Comparison of ENCODE assay signal across 1 cellular context in the genomic region with DNA sequence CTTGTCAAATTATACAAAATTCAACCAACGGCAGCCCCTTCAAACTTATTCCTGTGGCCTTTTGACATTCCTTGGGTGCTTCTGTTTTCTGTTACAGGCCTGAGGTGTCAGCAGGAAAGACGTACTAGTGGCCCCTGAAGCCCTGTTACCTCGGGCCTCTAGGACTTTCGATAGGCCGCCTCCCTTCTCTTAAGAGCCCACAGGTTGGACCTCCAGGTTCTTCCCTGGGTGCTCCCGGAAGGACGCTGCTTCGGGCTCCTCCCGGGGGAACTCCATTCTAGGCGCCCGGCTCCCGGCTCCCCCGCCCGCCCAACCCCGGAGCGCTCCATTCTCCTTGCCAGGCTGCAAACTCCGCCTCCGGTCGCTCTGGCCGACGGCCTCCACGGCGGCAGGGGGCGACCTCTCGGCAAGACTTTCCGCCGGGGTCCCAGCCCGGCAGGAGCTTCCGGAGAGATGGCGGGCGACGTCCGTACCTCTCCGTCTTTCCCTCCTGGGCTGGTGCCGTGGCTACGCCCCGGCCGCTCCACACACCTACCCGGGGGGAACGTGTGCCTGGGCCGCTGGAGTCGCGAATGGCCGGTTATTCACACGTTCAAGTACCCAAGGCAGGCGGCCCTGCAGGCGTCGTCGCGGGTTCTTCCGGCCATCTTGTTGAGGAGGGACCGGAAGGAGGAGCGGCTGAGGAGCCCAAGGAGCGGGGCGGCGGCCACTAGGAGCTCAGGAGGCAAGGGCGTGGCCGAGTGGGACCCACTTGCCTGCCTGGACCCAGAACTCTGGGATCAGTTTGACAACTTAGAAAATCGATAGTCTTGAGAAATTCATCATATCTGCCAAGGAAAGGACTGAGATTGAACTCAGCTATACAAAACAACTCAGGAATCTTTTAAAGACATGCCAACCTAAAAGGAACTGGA.
A peak's percentile ranks its signal among the peaks of the same experiment; 100 is the strongest.
TF ChIP-seq lines count a peak whose summit lies in the region.

No MANE protein-coding gene starts in this region.

TF ChIP-seq in WTC11, 78 proteins besides CTCF, POLR2A, EP300 and RAD21 (continued from another document and continues in another):
- TF ChIP-seq, protein P1, sequence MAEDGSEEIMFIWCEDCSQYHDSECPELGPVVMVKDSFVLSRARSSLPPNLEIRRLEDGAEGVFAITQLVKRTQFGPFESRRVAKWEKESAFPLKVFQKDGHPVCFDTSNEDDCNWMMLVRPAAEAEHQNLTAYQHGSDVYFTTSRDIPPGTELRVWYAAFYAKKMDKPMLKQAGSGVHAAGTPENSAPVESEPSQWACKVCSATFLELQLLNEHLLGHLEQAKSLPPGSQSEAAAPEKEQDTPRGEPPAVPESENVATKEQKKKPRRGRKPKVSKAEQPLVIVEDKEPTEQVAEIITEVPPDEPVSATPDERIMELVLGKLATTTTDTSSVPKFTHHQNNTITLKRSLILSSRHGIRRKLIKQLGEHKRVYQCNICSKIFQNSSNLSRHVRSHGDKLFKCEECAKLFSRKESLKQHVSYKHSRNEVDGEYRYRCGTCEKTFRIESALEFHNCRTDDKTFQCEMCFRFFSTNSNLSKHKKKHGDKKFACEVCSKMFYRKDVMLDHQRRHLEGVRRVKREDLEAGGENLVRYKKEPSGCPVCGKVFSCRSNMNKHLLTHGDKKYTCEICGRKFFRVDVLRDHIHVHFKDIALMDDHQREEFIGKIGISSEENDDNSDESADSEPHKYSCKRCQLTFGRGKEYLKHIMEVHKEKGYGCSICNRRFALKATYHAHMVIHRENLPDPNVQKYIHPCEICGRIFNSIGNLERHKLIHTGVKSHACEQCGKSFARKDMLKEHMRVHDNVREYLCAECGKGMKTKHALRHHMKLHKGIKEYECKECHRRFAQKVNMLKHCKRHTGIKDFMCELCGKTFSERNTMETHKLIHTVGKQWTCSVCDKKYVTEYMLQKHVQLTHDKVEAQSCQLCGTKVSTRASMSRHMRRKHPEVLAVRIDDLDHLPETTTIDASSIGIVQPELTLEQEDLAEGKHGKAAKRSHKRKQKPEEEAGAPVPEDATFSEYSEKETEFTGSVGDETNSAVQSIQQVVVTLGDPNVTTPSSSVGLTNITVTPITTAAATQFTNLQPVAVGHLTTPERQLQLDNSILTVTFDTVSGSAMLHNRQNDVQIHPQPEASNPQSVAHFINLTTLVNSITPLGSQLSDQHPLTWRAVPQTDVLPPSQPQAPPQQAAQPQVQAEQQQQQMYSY (CRISPR knock-in tag; IDR thresholded peaks at IDR 0.05) = no peak
- TF ChIP-seq SOX15 (CRISPR knock-in tag; IDR thresholded peaks at IDR 0.05) = no peak
- TF ChIP-seq GRHL2 (CRISPR knock-in tag; IDR thresholded peaks at IDR 0.05; ENCODE audit: insufficient replicate concordance, severe bottlenecking) = no peak
- TF ChIP-seq, protein P2, sequence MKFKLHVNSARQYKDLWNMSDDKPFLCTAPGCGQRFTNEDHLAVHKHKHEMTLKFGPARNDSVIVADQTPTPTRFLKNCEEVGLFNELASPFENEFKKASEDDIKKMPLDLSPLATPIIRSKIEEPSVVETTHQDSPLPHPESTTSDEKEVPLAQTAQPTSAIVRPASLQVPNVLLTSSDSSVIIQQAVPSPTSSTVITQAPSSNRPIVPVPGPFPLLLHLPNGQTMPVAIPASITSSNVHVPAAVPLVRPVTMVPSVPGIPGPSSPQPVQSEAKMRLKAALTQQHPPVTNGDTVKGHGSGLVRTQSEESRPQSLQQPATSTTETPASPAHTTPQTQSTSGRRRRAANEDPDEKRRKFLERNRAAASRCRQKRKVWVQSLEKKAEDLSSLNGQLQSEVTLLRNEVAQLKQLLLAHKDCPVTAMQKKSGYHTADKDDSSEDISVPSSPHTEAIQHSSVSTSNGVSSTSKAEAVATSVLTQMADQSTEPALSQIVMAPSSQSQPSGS (CRISPR knock-in tag; IDR thresholded peaks at IDR 0.05; ENCODE audit: borderline replicate concordance, low read depth) = no peak
- no peak for TF ChIP-seq NR2C2 (CRISPR knock-in tag; IDR thresholded peaks at IDR 0.05)
- no peak for TF ChIP-seq ZNF416 (CRISPR knock-in tag; IDR thresholded peaks at IDR 0.05)
- peak; percentile 40; the same call in 1 of the 2 replicates for TF ChIP-seq SP1 (CRISPR knock-in tag; conservative IDR thresholded peaks at IDR 0.05)
- TF ChIP-seq MXD4 (CRISPR knock-in tag; IDR thresholded peaks at IDR 0.05; ENCODE audit: borderline replicate concordance) = no peak
- TF ChIP-seq TP53 (CRISPR knock-in tag; IDR thresholded peaks at IDR 0.05) = no peak
- TF ChIP-seq, protein P3, sequence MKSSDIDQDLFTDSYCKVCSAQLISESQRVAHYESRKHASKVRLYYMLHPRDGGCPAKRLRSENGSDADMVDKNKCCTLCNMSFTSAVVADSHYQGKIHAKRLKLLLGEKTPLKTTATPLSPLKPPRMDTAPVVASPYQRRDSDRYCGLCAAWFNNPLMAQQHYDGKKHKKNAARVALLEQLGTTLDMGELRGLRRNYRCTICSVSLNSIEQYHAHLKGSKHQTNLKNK (CRISPR knock-in tag; IDR thresholded peaks at IDR 0.05) = no peak
- TF ChIP-seq ETV6 (CRISPR knock-in tag; IDR thresholded peaks at IDR 0.05) = peak; percentile 44; the same call in 1 of the 2 replicates
- no peak for TF ChIP-seq KAT7 (CRISPR knock-in tag; IDR thresholded peaks at IDR 0.05; ENCODE audit: borderline replicate concordance)
- TF ChIP-seq, protein P4, sequence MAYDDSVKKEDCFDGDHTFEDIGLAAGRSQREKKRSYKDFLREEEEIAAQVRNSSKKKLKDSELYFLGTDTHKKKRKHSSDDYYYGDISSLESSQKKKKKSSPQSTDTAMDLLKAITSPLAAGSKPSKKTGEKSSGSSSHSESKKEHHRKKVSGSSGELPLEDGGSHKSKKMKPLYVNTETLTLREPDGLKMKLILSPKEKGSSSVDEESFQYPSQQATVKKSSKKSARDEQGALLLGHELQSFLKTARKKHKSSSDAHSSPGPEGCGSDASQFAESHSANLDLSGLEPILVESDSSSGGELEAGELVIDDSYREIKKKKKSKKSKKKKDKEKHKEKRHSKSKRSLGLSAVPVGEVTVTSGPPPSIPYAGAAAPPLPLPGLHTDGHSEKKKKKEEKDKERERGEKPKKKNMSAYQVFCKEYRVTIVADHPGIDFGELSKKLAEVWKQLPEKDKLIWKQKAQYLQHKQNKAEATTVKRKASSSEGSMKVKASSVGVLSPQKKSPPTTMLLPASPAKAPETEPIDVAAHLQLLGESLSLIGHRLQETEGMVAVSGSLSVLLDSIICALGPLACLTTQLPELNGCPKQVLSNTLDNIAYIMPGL (CRISPR knock-in tag; IDR thresholded peaks at IDR 0.05) = peak; percentile 92
- no peak for TF ChIP-seq JAZF1 (CRISPR knock-in tag; IDR thresholded peaks at IDR 0.05)
- peak; percentile 71; the same call in 1 of the 2 replicates for TF ChIP-seq MYBL2 (CRISPR knock-in tag; IDR thresholded peaks at IDR 0.05)
- TF ChIP-seq, protein P5, sequence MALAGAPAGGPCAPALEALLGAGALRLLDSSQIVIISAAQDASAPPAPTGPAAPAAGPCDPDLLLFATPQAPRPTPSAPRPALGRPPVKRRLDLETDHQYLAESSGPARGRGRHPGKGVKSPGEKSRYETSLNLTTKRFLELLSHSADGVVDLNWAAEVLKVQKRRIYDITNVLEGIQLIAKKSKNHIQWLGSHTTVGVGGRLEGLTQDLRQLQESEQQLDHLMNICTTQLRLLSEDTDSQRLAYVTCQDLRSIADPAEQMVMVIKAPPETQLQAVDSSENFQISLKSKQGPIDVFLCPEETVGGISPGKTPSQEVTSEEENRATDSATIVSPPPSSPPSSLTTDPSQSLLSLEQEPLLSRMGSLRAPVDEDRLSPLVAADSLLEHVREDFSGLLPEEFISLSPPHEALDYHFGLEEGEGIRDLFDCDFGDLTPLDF (CRISPR knock-in tag; IDR thresholded peaks at IDR 0.05) = no peak
- TF ChIP-seq, protein P6, sequence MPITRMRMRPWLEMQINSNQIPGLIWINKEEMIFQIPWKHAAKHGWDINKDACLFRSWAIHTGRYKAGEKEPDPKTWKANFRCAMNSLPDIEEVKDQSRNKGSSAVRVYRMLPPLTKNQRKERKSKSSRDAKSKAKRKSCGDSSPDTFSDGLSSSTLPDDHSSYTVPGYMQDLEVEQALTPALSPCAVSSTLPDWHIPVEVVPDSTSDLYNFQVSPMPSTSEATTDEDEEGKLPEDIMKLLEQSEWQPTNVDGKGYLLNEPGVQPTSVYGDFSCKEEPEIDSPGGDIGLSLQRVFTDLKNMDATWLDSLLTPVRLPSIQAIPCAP (CRISPR knock-in tag; IDR thresholded peaks at IDR 0.05) = no peak
- peak; percentile 24; the same call in 1 of the 2 replicates for TF ChIP-seq NFYB (CRISPR knock-in tag; conservative IDR thresholded peaks at IDR 0.05; ENCODE audit: low read depth)
- TF ChIP-seq OVOL2 (CRISPR knock-in tag; IDR thresholded peaks at IDR 0.05; ENCODE audit: borderline replicate concordance) = no peak
- TF ChIP-seq, protein P7, sequence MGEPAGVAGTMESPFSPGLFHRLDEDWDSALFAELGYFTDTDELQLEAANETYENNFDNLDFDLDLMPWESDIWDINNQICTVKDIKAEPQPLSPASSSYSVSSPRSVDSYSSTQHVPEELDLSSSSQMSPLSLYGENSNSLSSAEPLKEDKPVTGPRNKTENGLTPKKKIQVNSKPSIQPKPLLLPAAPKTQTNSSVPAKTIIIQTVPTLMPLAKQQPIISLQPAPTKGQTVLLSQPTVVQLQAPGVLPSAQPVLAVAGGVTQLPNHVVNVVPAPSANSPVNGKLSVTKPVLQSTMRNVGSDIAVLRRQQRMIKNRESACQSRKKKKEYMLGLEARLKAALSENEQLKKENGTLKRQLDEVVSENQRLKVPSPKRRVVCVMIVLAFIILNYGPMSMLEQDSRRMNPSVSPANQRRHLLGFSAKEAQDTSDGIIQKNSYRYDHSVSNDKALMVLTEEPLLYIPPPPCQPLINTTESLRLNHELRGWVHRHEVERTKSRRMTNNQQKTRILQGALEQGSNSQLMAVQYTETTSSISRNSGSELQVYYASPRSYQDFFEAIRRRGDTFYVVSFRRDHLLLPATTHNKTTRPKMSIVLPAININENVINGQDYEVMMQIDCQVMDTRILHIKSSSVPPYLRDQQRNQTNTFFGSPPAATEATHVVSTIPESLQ (CRISPR knock-in tag; IDR thresholded peaks at IDR 0.05) = 0 out of 2 replicates have a peak, but pooled peaks have one; percentile 29
- TF ChIP-seq FOXK1 (CRISPR knock-in tag; IDR thresholded peaks at IDR 0.05) = peak; percentile 67; the same call in 1 of the 2 replicates
- TF ChIP-seq GABPB1 (CRISPR knock-in tag; IDR thresholded peaks at IDR 0.05) = peak; percentile 86; the same call in 1 of the 2 replicates
- no peak for TF ChIP-seq ZNF138 (CRISPR knock-in tag; conservative IDR thresholded peaks at IDR 0.05)
- TF ChIP-seq, protein P8, sequence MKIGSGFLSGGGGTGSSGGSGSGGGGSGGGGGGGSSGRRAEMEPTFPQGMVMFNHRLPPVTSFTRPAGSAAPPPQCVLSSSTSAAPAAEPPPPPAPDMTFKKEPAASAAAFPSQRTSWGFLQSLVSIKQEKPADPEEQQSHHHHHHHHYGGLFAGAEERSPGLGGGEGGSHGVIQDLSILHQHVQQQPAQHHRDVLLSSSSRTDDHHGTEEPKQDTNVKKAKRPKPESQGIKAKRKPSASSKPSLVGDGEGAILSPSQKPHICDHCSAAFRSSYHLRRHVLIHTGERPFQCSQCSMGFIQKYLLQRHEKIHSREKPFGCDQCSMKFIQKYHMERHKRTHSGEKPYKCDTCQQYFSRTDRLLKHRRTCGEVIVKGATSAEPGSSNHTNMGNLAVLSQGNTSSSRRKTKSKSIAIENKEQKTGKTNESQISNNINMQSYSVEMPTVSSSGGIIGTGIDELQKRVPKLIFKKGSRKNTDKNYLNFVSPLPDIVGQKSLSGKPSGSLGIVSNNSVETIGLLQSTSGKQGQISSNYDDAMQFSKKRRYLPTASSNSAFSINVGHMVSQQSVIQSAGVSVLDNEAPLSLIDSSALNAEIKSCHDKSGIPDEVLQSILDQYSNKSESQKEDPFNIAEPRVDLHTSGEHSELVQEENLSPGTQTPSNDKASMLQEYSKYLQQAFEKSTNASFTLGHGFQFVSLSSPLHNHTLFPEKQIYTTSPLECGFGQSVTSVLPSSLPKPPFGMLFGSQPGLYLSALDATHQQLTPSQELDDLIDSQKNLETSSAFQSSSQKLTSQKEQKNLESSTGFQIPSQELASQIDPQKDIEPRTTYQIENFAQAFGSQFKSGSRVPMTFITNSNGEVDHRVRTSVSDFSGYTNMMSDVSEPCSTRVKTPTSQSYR (CRISPR knock-in tag; IDR thresholded peaks at IDR 0.05) = no peak
- peak; percentile 19; the same call in 1 of the 2 replicates for TF ChIP-seq JUN (CRISPR knock-in tag; IDR thresholded peaks at IDR 0.05)
- TF ChIP-seq NR1H2 (CRISPR knock-in tag; IDR thresholded peaks at IDR 0.05) = no peak
- TF ChIP-seq, protein P9, sequence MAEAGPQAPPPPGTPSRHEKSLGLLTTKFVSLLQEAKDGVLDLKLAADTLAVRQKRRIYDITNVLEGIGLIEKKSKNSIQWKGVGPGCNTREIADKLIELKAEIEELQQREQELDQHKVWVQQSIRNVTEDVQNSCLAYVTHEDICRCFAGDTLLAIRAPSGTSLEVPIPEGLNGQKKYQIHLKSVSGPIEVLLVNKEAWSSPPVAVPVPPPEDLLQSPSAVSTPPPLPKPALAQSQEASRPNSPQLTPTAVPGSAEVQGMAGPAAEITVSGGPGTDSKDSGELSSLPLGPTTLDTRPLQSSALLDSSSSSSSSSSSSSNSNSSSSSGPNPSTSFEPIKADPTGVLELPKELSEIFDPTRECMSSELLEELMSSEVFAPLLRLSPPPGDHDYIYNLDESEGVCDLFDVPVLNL (CRISPR knock-in tag; IDR thresholded peaks at IDR 0.05; ENCODE audit: borderline replicate concordance, low read depth) = peak; percentile 46; the same call in 1 of the 2 replicates
- 0 out of 2 replicates have a peak, but pooled peaks have one; percentile 40 for TF ChIP-seq ELF4 (CRISPR knock-in tag; IDR thresholded peaks at IDR 0.05; ENCODE audit: low read depth)
- TF ChIP-seq ZNF232 (CRISPR knock-in tag; IDR thresholded peaks at IDR 0.05) = no peak
- no peak for TF ChIP-seq ZNF423 (CRISPR knock-in tag; IDR thresholded peaks at IDR 0.05)
- no peak for TF ChIP-seq RELA (CRISPR knock-in tag; IDR thresholded peaks at IDR 0.05; ENCODE audit: borderline replicate concordance)
- TF ChIP-seq, protein P10, sequence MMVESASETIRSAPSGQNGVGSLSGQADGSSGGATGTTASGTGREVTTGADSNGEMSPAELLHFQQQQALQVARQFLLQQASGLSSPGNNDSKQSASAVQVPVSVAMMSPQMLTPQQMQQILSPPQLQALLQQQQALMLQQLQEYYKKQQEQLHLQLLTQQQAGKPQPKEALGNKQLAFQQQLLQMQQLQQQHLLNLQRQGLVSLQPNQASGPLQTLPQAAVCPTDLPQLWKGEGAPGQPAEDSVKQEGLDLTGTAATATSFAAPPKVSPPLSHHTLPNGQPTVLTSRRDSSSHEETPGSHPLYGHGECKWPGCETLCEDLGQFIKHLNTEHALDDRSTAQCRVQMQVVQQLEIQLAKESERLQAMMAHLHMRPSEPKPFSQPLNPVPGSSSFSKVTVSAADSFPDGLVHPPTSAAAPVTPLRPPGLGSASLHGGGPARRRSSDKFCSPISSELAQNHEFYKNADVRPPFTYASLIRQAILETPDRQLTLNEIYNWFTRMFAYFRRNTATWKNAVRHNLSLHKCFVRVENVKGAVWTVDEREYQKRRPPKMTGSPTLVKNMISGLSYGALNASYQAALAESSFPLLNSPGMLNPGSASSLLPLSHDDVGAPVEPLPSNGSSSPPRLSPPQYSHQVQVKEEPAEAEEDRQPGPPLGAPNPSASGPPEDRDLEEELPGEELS (CRISPR knock-in tag; IDR thresholded peaks at IDR 0.05) = peak; percentile 2; the same call in 1 of the 2 replicates
- no peak for TF ChIP-seq ZNF396 (CRISPR knock-in tag; IDR thresholded peaks at IDR 0.05; ENCODE audit: borderline replicate concordance)
- TF ChIP-seq, protein P11, sequence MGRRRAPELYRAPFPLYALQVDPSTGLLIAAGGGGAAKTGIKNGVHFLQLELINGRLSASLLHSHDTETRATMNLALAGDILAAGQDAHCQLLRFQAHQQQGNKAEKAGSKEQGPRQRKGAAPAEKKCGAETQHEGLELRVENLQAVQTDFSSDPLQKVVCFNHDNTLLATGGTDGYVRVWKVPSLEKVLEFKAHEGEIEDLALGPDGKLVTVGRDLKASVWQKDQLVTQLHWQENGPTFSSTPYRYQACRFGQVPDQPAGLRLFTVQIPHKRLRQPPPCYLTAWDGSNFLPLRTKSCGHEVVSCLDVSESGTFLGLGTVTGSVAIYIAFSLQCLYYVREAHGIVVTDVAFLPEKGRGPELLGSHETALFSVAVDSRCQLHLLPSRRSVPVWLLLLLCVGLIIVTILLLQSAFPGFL (CRISPR knock-in tag; IDR thresholded peaks at IDR 0.05; ENCODE audit: borderline replicate concordance) = no peak
